In genomic region chr6:136764522-136764993, GRCh38 we compare ENCODE assay signal across 8 cellular contexts. TPM values are rescaled to one million over a fixed set of nuclear protein-coding genes. Genes with fewer than 3 reads are reported as not detected.
DNase-seq lines count a peak whose midpoint lies in the region; ATAC-seq and TF ChIP-seq lines count a peak whose summit lies in the region.
"Had no signal": no experiment of that assay in that cellular context is flagged by ENCODE, and none has a peak within 500 bp of the region (broad histone marks: within the 10 kb centered on the region; RNA-seq: fewer than 3 reads in every experiment).

No MANE protein-coding gene starts in this region.

- intact Hi-C loops in natural killer cell (cut with micrococcal nuclease) (loop anchor here (1.0 kb wide), 1 partner anchor 28 kb away; the partner anchor contains the start of gene MAP3K5), Calu3 (cut with micrococcal nuclease; ENCODE audit: unreplicated experiment) (no loop called here), head of caudate nucleus (cut with DNase I) (no loop called here)

- H3K27me3 Mint-ChIP-seq in natural killer cell (ENCODE audit: low read depth in 2 of 2) = no peaks in the 10 kb centered on the region
- no peaks in the 10 kb centered on the region for H3K27me3 Mint-ChIP-seq in Calu3 (ENCODE audit: unreplicated experiment)

- peak; percentile 81 for DNase-seq in MV-4-11 (lab: John Stamatoyannopoulos, UW)
- DNase-seq in natural killer cell = no peak
- DNase-seq in NCI-H2171 (lab: John Stamatoyannopoulos, UW) = no peak
- DNase-seq in Calu3 = no peak
- no peak for DNase-seq in head of caudate nucleus
- DNase-seq: dorsolateral prefrontal cortex had no signal

- H3K4me1 Mint-ChIP-seq in natural killer cell = peaks cover 80% of the 10 kb centered on the region in 2 donors
- peaks cover 36% of the 10 kb centered on the region for H3K4me1 Mint-ChIP-seq in Calu3 (ENCODE audit: low read depth, unreplicated experiment)

- TF ChIP-seq CTCF in natural killer cell (IDR thresholded peaks at IDR 0.05) (no peak), Calu3 (IDR thresholded peaks at IDR 0.05; ENCODE audit: unreplicated experiment) (no peak)

- H3K36me3 Mint-ChIP-seq in natural killer cell (no peaks in the 10 kb centered on the region), Calu3 (ENCODE audit: insufficient read depth, unreplicated experiment) (no peaks in the 10 kb centered on the region)

- no peaks in the 10 kb centered on the region for H3K9me3 Mint-ChIP-seq in natural killer cell
- H3K9me3 Mint-ChIP-seq in Calu3 (ENCODE audit: low read depth, unreplicated experiment) = no peaks in the 10 kb centered on the region

- H3K4me3 Mint-ChIP-seq in natural killer cell = peak overlapping the region; percentile 74
- H3K4me3 Mint-ChIP-seq in Calu3 (ENCODE audit: low read depth, unreplicated experiment) = no peak overlapping the region

- ATAC-seq in GM18870 (IDR thresholded peaks at IDR 0.05; ENCODE audit: unreplicated experiment) (peak; percentile 38), HG02571 (IDR thresholded peaks at IDR 0.05; ENCODE audit: unreplicated experiment) (peak; percentile 39), natural killer cell (peak; percentile 59 to 72 (median 66))

- CTCF ChIA-PET in Calu3 (lab: Charles Lee) = interaction anchor here (2.3 kb wide), 1 partner anchor 28 kb away, joined by 7 read pairs; the partner anchor contains the start of gene MAP3K5

- no TSS peak for BruUV-seq in Calu3 (replicated peaks; lab: Mats Ljungman, UMichigan)

- H3K27ac Mint-ChIP-seq in natural killer cell (peak overlapping the region; percentile 87 to 89), Calu3 (ENCODE audit: unreplicated experiment) (no peak overlapping the region)

RNA-seq across cellular contexts. Expression of gene MAP3K5, which starts 27.7 kb away (rescaled TPM):
- 10 to 100 TPM; 19.7 to 36.7 (median 35.4) TPM for total RNA-seq in natural killer cell
- total RNA-seq in Calu3 (2022) = 15.3 and 15.8 TPM in 2 replicates

RNA-seq across cellular contexts. Expression of gene PEX7, which starts 57.8 kb away (rescaled TPM):
- 1 to 10 TPM; 2.4 to 3.6 (median 2.5) TPM for total RNA-seq in natural killer cell
- total RNA-seq in Calu3 (2022) = 3.9 and 5.1 TPM in 2 replicates
